Comparison of ENCODE assay signal across 30 cellular contexts in the genomic region with DNA sequence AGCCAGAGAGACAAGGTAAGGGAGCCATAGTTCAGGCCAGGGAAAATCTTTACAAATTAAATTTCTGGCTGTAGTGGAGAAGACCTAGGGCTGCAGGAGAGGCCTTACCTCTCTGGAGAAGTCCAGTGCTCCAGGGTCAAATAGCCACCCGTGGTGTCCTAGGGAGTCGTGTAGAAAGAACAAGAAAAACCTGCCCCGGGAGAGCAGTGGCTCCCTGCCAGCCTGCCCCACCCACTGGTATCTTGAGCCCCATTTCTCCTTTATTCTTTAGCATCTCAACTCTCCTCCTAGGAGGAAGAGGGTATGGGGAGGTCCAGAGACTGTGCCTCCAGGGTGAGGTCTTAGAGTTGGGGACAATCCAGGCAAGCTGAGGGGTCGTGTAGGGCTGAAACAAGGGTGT. TPM values are rescaled to one million over a fixed set of nuclear protein-coding genes. Genes with fewer than 3 reads are reported as not detected.
"Had no signal": no experiment of that assay in that cellular context is flagged by ENCODE, and none has a peak within 500 bp of the region (broad histone marks: within the 10 kb centered on the region; RNA-seq: fewer than 3 reads in every experiment).

No MANE protein-coding gene starts in this region.

- H3K4me1 Mint-ChIP-seq: endodermal cell had no signal

- DNase-seq: colonic mucosa; cortex of kidney; effector CD8-positive, alpha-beta T cell; effector memory CD8-positive, alpha-beta T cell; endodermal cell; erythroblast; esophagus squamous epithelium; foreskin fibroblast; foreskin melanocyte; gastrocnemius medialis; glutamatergic neuron; head of caudate nucleus; heart right ventricle; hippocampal formation; left cardiac atrium; left lung; left ventricle myocardium superior; lower lobe of right lung; mesenchymal stem cell; mucosa of descending colon had no signal

- H3K27ac ChIP-seq: colonic mucosa, epithelial cell of prostate, esophagus squamous epithelium, gastrocnemius medialis, heart right ventricle, left lung, lower lobe of right lung had no signal

- H3K4me1 ChIP-seq: colonic mucosa, esophagus squamous epithelium, gastrocnemius medialis, heart right ventricle, left lung, lower lobe of right lung had no signal

- H3K4me3 ChIP-seq: colonic mucosa, esophagus squamous epithelium, gastrocnemius medialis, heart right ventricle, left lung, lower lobe of right lung, mucosa of descending colon had no signal

- ATAC-seq: effector memory CD8-positive, alpha-beta T cell; esophagus mucosa; gastrocnemius medialis; heart right ventricle; left cardiac atrium; left lung; left ventricle myocardium superior; lower lobe of right lung; mucosa of descending colon had no signal

- H3K9me3 ChIP-seq: colonic mucosa, esophagus squamous epithelium, gastrocnemius medialis, heart right ventricle, left lung, lower lobe of right lung, mucosa of descending colon had no signal

- H3K9me3 Mint-ChIP-seq: dendritic cell treated with granulocyte-macrophage colony-stimulating factor and Interleukin-4, amounts not matched to agents 40 ng/mL and 50 ng/mL, for 4 days; endodermal cell; mesothelial cell of epicardium had no signal

- H3K4me3 Mint-ChIP-seq: dendritic cell treated with granulocyte-macrophage colony-stimulating factor and Interleukin-4, amounts not matched to agents 40 ng/mL and 50 ng/mL, for 4 days; effector memory CD8-positive, alpha-beta T cell; endodermal cell; mesothelial cell of epicardium had no signal

- H3K36me3 ChIP-seq: colonic mucosa, esophagus squamous epithelium, gastrocnemius medialis, heart right ventricle, left lung, lower lobe of right lung had no signal

- H3K36me3 Mint-ChIP-seq: mesothelial cell of epicardium had no signal

- H3K27ac Mint-ChIP-seq: dendritic cell treated with granulocyte-macrophage colony-stimulating factor and Interleukin-4, amounts not matched to agents 40 ng/mL and 50 ng/mL, for 4 days; effector memory CD8-positive, alpha-beta T cell; endodermal cell; mesothelial cell of epicardium had no signal

- FAIRE-seq: endometrium, islet of Langerhans, keratinocyte had no signal

- H3K27me3 ChIP-seq: colonic mucosa, gastrocnemius medialis had no signal

RNA-seq across cellular contexts. Expression of a gene that starts 32.1 kb away (rescaled TPM):
- total RNA-seq: dermis microvascular lymphatic vessel endothelial cell, kidney epithelial cell, lung microvascular endothelial cell had no signal
- polyA plus RNA-seq: keratinocyte had no signal
